8 cellular contexts compared by ENCODE assay signal in the genomic region with DNA sequence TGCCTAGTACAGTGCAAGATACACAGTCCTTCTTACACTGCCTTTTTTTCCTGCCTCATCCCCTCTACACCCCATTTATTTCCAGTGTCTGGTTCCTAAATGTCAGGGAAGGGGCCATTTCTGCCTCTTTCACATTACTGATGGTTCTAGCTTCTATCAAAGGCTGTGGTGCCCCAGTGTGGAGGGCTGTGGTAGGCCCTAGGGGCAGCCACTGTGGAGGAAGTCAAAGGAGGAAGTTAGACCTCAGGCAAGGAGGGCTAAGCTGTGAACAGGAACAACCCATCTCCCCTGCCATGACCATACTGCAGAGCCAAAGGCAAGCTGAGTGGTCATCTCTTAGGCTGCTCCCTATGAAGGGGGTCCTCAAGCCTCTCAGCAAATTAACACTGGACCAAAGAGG.
DNase-seq lines count a peak whose midpoint lies in the region; ATAC-seq and TF ChIP-seq lines count a peak whose summit lies in the region.

No MANE protein-coding gene starts in this region.

- no peak overlapping the region for H3K4me3 ChIP-seq in heart right ventricle

- no peaks in the 10 kb centered on the region for H3K36me3 ChIP-seq in heart right ventricle

- peaks cover 0 to 36% (median 6%) of the 10 kb centered on the region in 9 donors for H3K4me1 ChIP-seq in heart right ventricle

- H3K27ac ChIP-seq in heart right ventricle: peak overlapping the region in 1 of 10 donors; percentile 56

- no peaks in the 10 kb centered on the region for H3K9me3 ChIP-seq in heart right ventricle

- H3K27me3 ChIP-seq in heart right ventricle: peaks cover 0 to 5% (median 0%) of the 10 kb centered on the region in 7 donors

- peak; percentile 74 for ATAC-seq in GM18502 (IDR thresholded peaks at IDR 0.05; ENCODE audit: poor library complexity, unreplicated experiment)
- peak; percentile 61 for ATAC-seq in HG02870 (IDR thresholded peaks at IDR 0.05; ENCODE audit: unreplicated experiment)
- peak; percentile 61 to 84 (median 72) for ATAC-seq in heart right ventricle
- ATAC-seq in HG03439 (IDR thresholded peaks at IDR 0.05; ENCODE audit: unreplicated experiment): no peak

- DNase-seq in T-helper 2 cell (peak in 3 of 5 experiments; percentile 19 to 77 (median 43)), heart right ventricle (peak in 1 of 2 donors; percentile 22), SHP77 treated with DMSO at 0.1 percent for 48 hours (lab: John Stamatoyannopoulos, UW) (no peak), NCI-H345 treated with DMSO at 0.1 percent for 48 hours (lab: John Stamatoyannopoulos, UW; ENCODE audit: unreplicated experiment) (no peak), NCI-H2171 treated with DMSO at 0.1 percent for 48 hours (lab: John Stamatoyannopoulos, UW) (no peak)

- intact Hi-C loops in heart right ventricle (cut with DNase I): loop anchor here in 1 of 10 donors (10.0 kb wide), 1 partner anchor 102 kb away; the partner anchor contains the start of gene UBASH3B

- TF ChIP-seq CTCF in heart right ventricle (IDR thresholded peaks at IDR 0.05): peak in 5 of 9 donors; percentile 7 to 55 (median 20)

Comparison
In these comparisons a context has a peak if more than half of its experiments do, and no peak if none do; other contexts are left out.
1. DNase-seq: peak in T-helper 2 cell (3 of 5); none in SHP77 treated with DMSO at 0.1 percent for 48 hours (single experiment), NCI-H345 treated with DMSO at 0.1 percent for 48 hours (single experiment) and NCI-H2171 treated with DMSO at 0.1 percent for 48 hours (single experiment).